Comparison of ENCODE assay signal across 9 cellular contexts in the genomic region with DNA sequence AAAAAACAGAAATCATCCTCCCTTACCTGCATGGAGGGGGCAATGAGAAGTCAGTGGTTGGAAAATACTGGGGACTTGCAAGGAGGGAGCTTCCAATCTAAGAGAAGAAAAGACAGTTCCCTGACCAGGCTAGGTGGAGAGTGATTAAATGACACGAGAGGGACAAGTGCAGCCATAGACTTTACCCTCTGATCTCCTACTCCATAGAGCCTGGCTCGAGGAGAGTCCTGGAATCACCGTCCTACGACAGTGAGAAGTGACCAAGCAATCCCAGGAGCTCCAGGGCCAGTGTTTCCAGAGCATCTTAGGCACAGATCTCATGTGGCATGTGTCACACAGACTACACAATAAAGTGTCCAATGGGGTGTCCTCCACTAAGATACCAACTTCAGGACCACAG. TPM values are rescaled to one million over a fixed set of nuclear protein-coding genes. Genes with fewer than 3 reads are reported as not detected.
A peak's percentile ranks its signal among the peaks of the same experiment; 100 is the strongest.
DNase-seq lines count a peak whose midpoint lies in the region; ATAC-seq and TF ChIP-seq lines count a peak whose summit lies in the region.
"Had no signal": no experiment of that assay in that cellular context is flagged by ENCODE, and none has a peak within 500 bp of the region (broad histone marks: within the 10 kb centered on the region; RNA-seq: fewer than 3 reads in every experiment).

No MANE protein-coding gene starts in this region.

- TF ChIP-seq CTCF in CD4-positive, alpha-beta T cell (IDR thresholded peaks at IDR 0.05) = no peak
- TF ChIP-seq CTCF in VCaP (conservative IDR thresholded peaks at IDR 0.05) = no peak
- TF ChIP-seq CTCF in esophagus muscularis mucosa (IDR thresholded peaks at IDR 0.05) = no peak

- peaks cover 82% of the 10 kb centered on the region for H3K36me3 Mint-ChIP-seq in CD4-positive, alpha-beta T cell (ENCODE audit: low read depth)

- DNase-seq in CD4-positive, alpha-beta T cell = no peak
- DNase-seq in esophagus muscularis mucosa (ENCODE audit: extremely low spot score) (no peak), trophoblast cell (no peak), DMS114 treated with DMSO at 0.1 percent for 48 hours (lab: John Stamatoyannopoulos, UW; ENCODE audit: unreplicated experiment) (no peak), ecto neural progenitor cell (ENCODE audit: low spot score) (no peak), C1 segment of cervical spinal cord (lab: John Stamatoyannopoulos, UW) (no peak), NCI-H526 (lab: John Stamatoyannopoulos, UW) (no peak)
- DNase-seq: stimulated activated CD4-positive, alpha-beta T cell treated with anti-CD3 and anti-CD28 coated beads, Interleukin-4, amount 100 ng/mL, for 1 hour had no signal

- no peak for TF ChIP-seq POLR2A in esophagus muscularis mucosa (IDR thresholded peaks at IDR 0.05; ENCODE audit: low read depth)

- peak overlapping the region; percentile 93 for H3K27ac Mint-ChIP-seq in CD4-positive, alpha-beta T cell

- no peak for TF ChIP-seq EP300 in esophagus muscularis mucosa (IDR thresholded peaks at IDR 0.05)

- no peaks in the 10 kb centered on the region for H3K27me3 Mint-ChIP-seq in CD4-positive, alpha-beta T cell

- peaks cover 68% of the 10 kb centered on the region for H3K79me2 ChIP-seq in trophoblast cell (ENCODE audit: control insufficient read depth, insufficient read depth, low read length, poor library complexity)

- CTCF ChIA-PET in CD4-positive, alpha-beta T cell (lab: Charles Lee) = interaction anchor here (1.0 kb wide), 1 partner anchor 17 kb away, joined by 3 read pairs; no protein-coding TSS in a partner anchor

- H3K27ac ChIP-seq in CD4-positive, alpha-beta T cell (ENCODE audit: low read depth, low read length) = peak overlapping the region; percentile 91
- peak overlapping the region; percentile 81 for H3K27ac ChIP-seq in VCaP
- peak overlapping the region; percentile 95 to 100 (median 98) for H3K27ac ChIP-seq in esophagus muscularis mucosa (replicated peaks in 1 of 4)
- peak overlapping the region; percentile 49 for H3K27ac ChIP-seq in trophoblast cell (ENCODE audit: low read depth, low read length)

- H3K14ac ChIP-seq in trophoblast cell (ENCODE audit: low read length) = no peak overlapping the region

- H2BK120ac ChIP-seq in trophoblast cell (ENCODE audit: insufficient read depth, low read length, poor library complexity) = no peak overlapping the region

- no peak for ATAC-seq in CD4-positive, alpha-beta T cell (ENCODE audit: poor library complexity)

- peak overlapping the region; percentile 22 for H3K23ac ChIP-seq in trophoblast cell (ENCODE audit: low read length)

- POLR2A ChIA-PET in CD4-positive, alpha-beta T cell (lab: Charles Lee) = interaction anchor here (0.6 to 49.5 kb wide), 4 partner anchors 6 to 105 kb away, joined by 4 to 1847 read pairs (median 926); a partner anchor contains a TSS

- no peaks in the 10 kb centered on the region for H3K27me3 ChIP-seq in CD4-positive, alpha-beta T cell (ENCODE audit: control insufficient read depth, insufficient read depth, low read length)
- no peaks in the 10 kb centered on the region for H3K27me3 ChIP-seq in esophagus muscularis mucosa
- no peaks in the 10 kb centered on the region for H3K27me3 ChIP-seq in trophoblast cell (ENCODE audit: insufficient read depth, low read length)

- H3K4me1 Mint-ChIP-seq in CD4-positive, alpha-beta T cell (ENCODE audit: low read depth) = peaks cover 95% of the 10 kb centered on the region

- H3K4me1 ChIP-seq in esophagus muscularis mucosa = peaks cover 99 to 100% (median 100%) of the 10 kb centered on the region in 4 donors
- H3K4me1 ChIP-seq in trophoblast cell (ENCODE audit: control insufficient read depth in 1 of 2, insufficient read depth in 2 of 2, low read length in 2 of 2) = peaks cover 66 to 77% of the 10 kb centered on the region in 2 experiments

- peak overlapping the region; percentile 21 for H3K18ac ChIP-seq in trophoblast cell (ENCODE audit: low read length)

- H2BK12ac ChIP-seq in trophoblast cell (ENCODE audit: low read length) = peak overlapping the region; percentile 8

- no peak overlapping the region for H3K9ac ChIP-seq in trophoblast cell (ENCODE audit: low read length)

- H4K91ac ChIP-seq in trophoblast cell (ENCODE audit: low read depth, low read length) = no peak overlapping the region

- H2AK5ac ChIP-seq in trophoblast cell (ENCODE audit: low read length) = no peak overlapping the region

- WGBS in esophagus muscularis mucosa = 42% methylated on average over 4 of the region's 4 CpGs
- no CpG with 5 or more reads among the region's 4 CpGs for WGBS in trophoblast cell (ENCODE audit: extremely low coverage, insufficient coverage, insufficient read length)

- H4K8ac ChIP-seq in trophoblast cell (ENCODE audit: low read depth, low read length) = no peak overlapping the region

- no peak overlapping the region for H4K12ac ChIP-seq in trophoblast cell (ENCODE audit: low read depth, low read length)

- peak overlapping the region; percentile 46 for H3K4ac ChIP-seq in trophoblast cell (ENCODE audit: low read depth, low read length)

- H2AFZ ChIP-seq in trophoblast cell (ENCODE audit: insufficient read depth, low read length, poor library complexity) = peak overlapping the region; percentile 17

- peaks cover 10% of the 10 kb centered on the region for H3K79me1 ChIP-seq in trophoblast cell (ENCODE audit: low read length)

- peak overlapping the region in 1 of 4 donors; percentile 0 for H3K4me3 ChIP-seq in esophagus muscularis mucosa
- H3K4me3 ChIP-seq in trophoblast cell (ENCODE audit: low read depth, low read length) = no peak overlapping the region

- H3K9me3 Mint-ChIP-seq in CD4-positive, alpha-beta T cell = no peaks in the 10 kb centered on the region

- H3K9me3 ChIP-seq in CD4-positive, alpha-beta T cell (ENCODE audit: control insufficient read depth, low read length) = no peaks in the 10 kb centered on the region
- H3K9me3 ChIP-seq in esophagus muscularis mucosa (no peaks in the 10 kb centered on the region), trophoblast cell (ENCODE audit: insufficient read depth, low read depth, low read length) (no peaks in the 10 kb centered on the region)

- no peak overlapping the region for H3K4me2 ChIP-seq in trophoblast cell (ENCODE audit: low read length)

- intact Hi-C loops in CD4-positive, alpha-beta T cell (cut with DNase I, micrococcal nuclease) = no loop called here
- intact Hi-C loops in esophagus muscularis mucosa (cut with DNase I) = no loop called here

- peak overlapping the region; percentile 55 for H3K4me3 Mint-ChIP-seq in CD4-positive, alpha-beta T cell

- no peak overlapping the region for H2BK5ac ChIP-seq in trophoblast cell (ENCODE audit: low read depth, low read length, poor library complexity)

- H3K36me3 ChIP-seq in esophagus muscularis mucosa = peaks cover 0 to 6% (median 3%) of the 10 kb centered on the region in 4 donors
- H3K36me3 ChIP-seq in trophoblast cell (ENCODE audit: control insufficient read depth in 1 of 2, insufficient read depth in 2 of 2, low read length in 2 of 2) = peaks cover 3 to 20% of the 10 kb centered on the region in 2 experiments

RNA-seq across cellular contexts. Expression of a gene that starts 25.7 kb away (rescaled TPM):
- total RNA-seq in CD4-positive, alpha-beta T cell = 100 to 1,000 TPM; 901 to 925 TPM
- total RNA-seq in esophagus muscularis mucosa = 100 to 1,000 TPM; 241 to 387 (median 358) TPM
- 280 and 288 TPM in 2 replicates for polyA plus RNA-seq in trophoblast cell (2013)
